1 cellular context compared by ENCODE assay signal in the genomic region with DNA sequence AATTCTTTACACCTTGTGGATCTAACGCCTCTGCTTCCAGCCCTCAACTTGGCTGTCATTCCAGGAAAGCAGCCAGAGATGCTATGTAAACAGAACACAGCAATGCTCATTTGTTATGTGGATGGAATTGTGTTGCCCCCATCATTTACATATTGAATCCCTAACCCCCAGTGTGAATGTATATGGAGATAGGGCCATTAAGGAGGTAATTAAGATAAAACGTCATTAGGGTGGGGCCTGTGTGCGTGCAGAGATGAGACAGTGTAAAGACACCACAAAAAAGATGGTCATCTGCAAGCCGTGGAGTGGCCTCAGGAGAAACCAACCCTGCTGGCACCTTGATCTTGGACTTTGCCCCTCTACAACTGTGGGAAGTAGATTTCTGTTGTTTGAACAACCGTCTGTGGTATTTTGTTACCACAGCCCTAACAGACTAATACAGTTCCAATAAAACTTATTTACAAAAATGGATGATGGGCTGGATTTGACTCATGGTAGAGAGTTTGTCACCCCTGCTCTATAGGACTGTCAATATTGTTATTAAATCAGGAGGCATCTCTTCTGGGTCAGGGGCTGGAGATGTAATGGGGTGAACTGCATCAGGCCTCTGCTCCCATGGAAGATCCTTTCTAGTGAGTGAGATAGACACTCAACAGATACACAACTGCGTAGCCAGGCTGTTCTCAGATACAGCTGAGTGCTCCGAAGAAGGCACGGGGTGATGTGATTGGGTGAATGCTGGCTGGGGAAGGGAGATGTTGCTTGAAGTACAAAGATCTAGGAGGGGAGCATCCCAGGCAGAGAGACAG.
TF ChIP-seq lines count a peak whose summit lies in the region.

No MANE protein-coding gene starts in this region.

TF ChIP-seq in IMR-90, 13 proteins besides CTCF, POLR2A, EP300 and RAD21 (continued from another document):
- TF ChIP-seq, protein P1, sequence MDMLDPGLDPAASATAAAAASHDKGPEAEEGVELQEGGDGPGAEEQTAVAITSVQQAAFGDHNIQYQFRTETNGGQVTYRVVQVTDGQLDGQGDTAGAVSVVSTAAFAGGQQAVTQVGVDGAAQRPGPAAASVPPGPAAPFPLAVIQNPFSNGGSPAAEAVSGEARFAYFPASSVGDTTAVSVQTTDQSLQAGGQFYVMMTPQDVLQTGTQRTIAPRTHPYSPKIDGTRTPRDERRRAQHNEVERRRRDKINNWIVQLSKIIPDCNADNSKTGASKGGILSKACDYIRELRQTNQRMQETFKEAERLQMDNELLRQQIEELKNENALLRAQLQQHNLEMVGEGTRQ (IDR thresholded peaks at IDR 0.05; ENCODE audit: low read depth, low read length), result no peak
- TF ChIP-seq CHD1 (IDR thresholded peaks at IDR 0.05; ENCODE audit: low read depth, low read length), result no peak
- TF ChIP-seq CEBPB (IDR thresholded peaks at IDR 0.05; ENCODE audit: low read depth, low read length), result no peak
- no peak for TF ChIP-seq RFX5 (IDR thresholded peaks at IDR 0.05; ENCODE audit: low read depth, low read length)
- no peak for TF ChIP-seq MAFK (IDR thresholded peaks at IDR 0.05; ENCODE audit: low read depth, low read length)
- TF ChIP-seq BHLHE40 (IDR thresholded peaks at IDR 0.05; ENCODE audit: low read depth, low read length), result no peak
- TF ChIP-seq RCOR1 (IDR thresholded peaks at IDR 0.05; ENCODE audit: insufficient replicate concordance, low read length), result no peak
- TF ChIP-seq MAZ (IDR thresholded peaks at IDR 0.05; ENCODE audit: borderline replicate concordance, low read depth, low read length), result no peak
- no peak for TF ChIP-seq FOS (IDR thresholded peaks at IDR 0.05; ENCODE audit: low read depth, low read length)
